In genomic region chr15:25684521-25685215, GRCh38 we compare ENCODE assay signal across 12 cellular contexts.
A peak's percentile ranks its signal among the peaks of the same experiment; 100 is the strongest.
DNase-seq lines count a peak whose midpoint lies in the region; ATAC-seq and TF ChIP-seq lines count a peak whose summit lies in the region.
"Had no signal": no experiment of that assay in that cellular context is flagged by ENCODE, and none has a peak within 500 bp of the region (broad histone marks: within the 10 kb centered on the region; RNA-seq: fewer than 3 reads in every experiment).

No MANE protein-coding gene starts in this region.

- H3K27me3 Mint-ChIP-seq in effector memory CD8-positive, alpha-beta T cell = no peaks in the 10 kb centered on the region

- peaks cover 7% of the 10 kb centered on the region for H3F3A ChIP-seq in smooth muscle cell (ENCODE audit: low read depth)

- no peak overlapping the region for H3K27ac Mint-ChIP-seq in effector memory CD8-positive, alpha-beta T cell

- peaks cover 8% of the 10 kb centered on the region for H3K36me3 Mint-ChIP-seq in effector memory CD8-positive, alpha-beta T cell (ENCODE audit: insufficient read depth)

- no peaks in the 10 kb centered on the region for H3K27me3 ChIP-seq in smooth muscle cell (ENCODE audit: low read depth)

- no peaks in the 10 kb centered on the region for H3K4me1 Mint-ChIP-seq in effector memory CD8-positive, alpha-beta T cell (ENCODE audit: low read depth in 2 of 2)

- no peaks in the 10 kb centered on the region for H3K79me2 ChIP-seq in smooth muscle cell (ENCODE audit: low read depth)

- H3K27ac ChIP-seq in smooth muscle cell (ENCODE audit: low read depth) = peak overlapping the region; percentile 79

- H3K9ac ChIP-seq in smooth muscle cell (ENCODE audit: low read depth) = peak overlapping the region; percentile 39

- H3K4me1 ChIP-seq in smooth muscle cell (ENCODE audit: low read depth) = peaks cover 12% of the 10 kb centered on the region

- H2AFZ ChIP-seq in smooth muscle cell (ENCODE audit: low read depth) = no peak overlapping the region

- 14% methylated on average over 10 of the region's 10 CpGs for WGBS in smooth muscle cell (ENCODE audit: low lambda C conversion rate)

- H3K9me3 Mint-ChIP-seq in effector memory CD8-positive, alpha-beta T cell = peaks cover 4 to 6% of the 10 kb centered on the region in 2 donors

- no peaks in the 10 kb centered on the region for H4K20me1 ChIP-seq in smooth muscle cell (ENCODE audit: low read depth)

- no peaks in the 10 kb centered on the region for H3K9me3 ChIP-seq in smooth muscle cell (replicated peaks; ENCODE audit: low read depth)

- H3K4me3 Mint-ChIP-seq in effector memory CD8-positive, alpha-beta T cell = no peak overlapping the region

- TF ChIP-seq CTCF in cardiac fibroblast (IDR thresholded peaks at IDR 0.05; ENCODE audit: low read depth, low read length) = no peak
- TF ChIP-seq CTCF in smooth muscle cell (IDR thresholded peaks at IDR 0.05; ENCODE audit: borderline replicate concordance, insufficient read depth, poor library complexity, severe bottlenecking) = no peak

- H3K36me3 ChIP-seq in smooth muscle cell (ENCODE audit: low read depth) = no peaks in the 10 kb centered on the region

- H3K4me3 ChIP-seq in cardiac fibroblast (replicated peaks in 1 of 2; ENCODE audit: low read depth in 2 of 2, low read length in 2 of 2) (no peak overlapping the region), smooth muscle cell (no peak overlapping the region)

- ATAC-seq in effector memory CD8-positive, alpha-beta T cell (replicated peaks) = no peak

- peak; percentile 67 for DNase-seq in GM04503 (ENCODE audit: low read depth)
- DNase-seq in cardiac fibroblast (ENCODE audit: low read depth in 2 of 2) = peak; percentile 67 to 80
- peak; percentile 59 for DNase-seq in kidney tubule cell (ENCODE audit: low spot score)
- DNase-seq in smooth muscle cell (lab: John Stamatoyannopoulos, UW; ENCODE audit: unreplicated experiment) = no peak
- no peak for DNase-seq in NCI-H526 treated with DMSO at 0.1 percent for 48 hours (lab: John Stamatoyannopoulos, UW)
- DNase-seq in effector memory CD8-positive, alpha-beta T cell = no peak
- no peak for DNase-seq in cerebellar cortex (ENCODE audit: low spot score)
- no peak for DNase-seq in NCI-H1092 treated with DMSO at 0.1 percent for 48 hours (lab: John Stamatoyannopoulos, UW)
- DNase-seq: activated CD4-positive, CD25-positive, alpha-beta regulatory T cell treated with anti-CD3 and anti-CD28 coated beads, Interleukin-2, amount 50 U/mL, for 72 hours; DND-41; NCI-H1048; substantia nigra had no signal

- peak overlapping the region; percentile 42 for H3K4me2 ChIP-seq in smooth muscle cell

Comparison
In these comparisons a context has a peak if more than half of its experiments do, and no peak if none do; other contexts are left out.
1. DNase-seq: peak in GM04503 (single experiment), cardiac fibroblast (2 of 2) and kidney tubule cell (single experiment); none in smooth muscle cell (single experiment), NCI-H526 treated with DMSO at 0.1 percent for 48 hours (single experiment), effector memory CD8-positive, alpha-beta T cell (0 of 3), cerebellar cortex (single experiment) and NCI-H1092 treated with DMSO at 0.1 percent for 48 hours (single experiment).